8 cellular contexts compared by ENCODE assay signal in the genomic region with DNA sequence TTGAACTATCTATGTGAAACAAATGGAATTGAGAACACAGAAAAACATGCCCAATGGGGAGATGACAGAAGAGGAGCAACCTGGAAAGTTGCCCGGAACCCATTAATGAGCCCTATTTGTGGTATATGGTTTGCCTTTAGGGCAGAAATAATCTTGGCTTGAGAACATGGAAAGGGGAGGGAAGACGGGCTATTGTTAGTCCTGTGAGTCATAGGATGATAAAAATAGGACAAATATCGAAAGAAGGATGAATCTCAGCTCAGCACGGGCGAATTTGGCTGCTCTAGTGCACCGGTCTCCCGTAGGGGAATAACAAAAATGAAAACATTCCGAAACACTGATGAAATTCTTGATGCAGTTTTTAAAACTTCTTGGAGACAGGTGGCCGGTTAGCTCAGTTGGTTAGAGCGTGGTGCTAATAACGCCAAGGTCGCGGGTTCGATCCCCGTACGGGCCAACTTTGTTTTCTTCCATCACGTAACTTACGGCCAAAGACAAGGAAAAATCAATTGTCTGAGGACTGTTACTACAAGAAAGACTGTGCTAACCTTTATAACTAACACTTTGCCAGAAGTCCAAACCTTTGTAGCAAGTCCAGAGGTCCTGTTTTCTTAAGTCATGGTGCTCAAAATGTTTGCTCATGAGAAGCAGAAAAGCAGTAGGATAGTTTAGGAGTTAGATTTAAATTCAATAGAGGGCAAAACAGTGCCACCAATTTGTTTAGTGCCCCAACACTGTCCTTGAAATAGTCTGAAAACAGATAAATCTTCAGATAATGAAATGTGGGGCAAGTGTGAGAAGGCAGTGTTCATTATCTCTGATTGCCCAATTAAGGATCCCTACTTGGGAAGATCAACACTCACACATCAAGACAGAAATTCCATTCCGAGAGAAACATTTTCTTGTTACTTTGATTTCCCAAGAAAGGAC. TPM values are rescaled to one million over a fixed set of nuclear protein-coding genes. Genes with fewer than 3 reads are reported as not detected.
DNase-seq lines count a peak whose midpoint lies in the region; ATAC-seq and TF ChIP-seq lines count a peak whose summit lies in the region.

No MANE protein-coding gene starts in this region.

- H3K27me3 ChIP-seq in CD8-positive, alpha-beta T cell (ENCODE audit: insufficient read depth, low read length) = no peaks in the 10 kb centered on the region
- no peaks in the 10 kb centered on the region for H3K27me3 ChIP-seq in testis

- POLR2A ChIA-PET in CD8-positive, alpha-beta T cell (lab: Charles Lee) = interaction anchor here (0.6 to 4.0 kb wide), 18 partner anchors 14 to 1255 kb away, joined by 3 to 54 read pairs (median 4); a partner anchor contains a TSS
- POLR2A ChIA-PET in RWPE1 (lab: Yijun Ruan, JAX; ENCODE audit: low non-redundant PET) = no interaction called here

- H3K4me3 ChIP-seq in CD8-positive, alpha-beta T cell (ENCODE audit: low read depth, low read length) = peak overlapping the region; percentile 64
- peak overlapping the region; percentile 53 to 75 for H3K4me3 ChIP-seq in testis

- no peak for TF ChIP-seq CTCF in CD8-positive, alpha-beta T cell (IDR thresholded peaks at IDR 0.05)
- no peak for TF ChIP-seq CTCF in RWPE1 (conservative IDR thresholded peaks at IDR 0.05; ENCODE audit: low read depth)
- TF ChIP-seq CTCF in testis (IDR thresholded peaks at IDR 0.05) = no peak

- H3K9me3 ChIP-seq in CD8-positive, alpha-beta T cell (ENCODE audit: low read length) = no peaks in the 10 kb centered on the region
- H3K9me3 ChIP-seq in testis = no peaks in the 10 kb centered on the region

- peak; percentile 35 for ATAC-seq in CD8-positive, alpha-beta T cell
- ATAC-seq in GM21528 (IDR thresholded peaks at IDR 0.05; ENCODE audit: low FRiP score, unreplicated experiment) = peak; percentile 40

- H3K36me3 Mint-ChIP-seq in CD8-positive, alpha-beta T cell = peaks cover 2% of the 10 kb centered on the region

- no peak for TF ChIP-seq POLR2A in testis (IDR thresholded peaks at IDR 0.05)

- no peaks in the 10 kb centered on the region for H3K36me3 ChIP-seq in CD8-positive, alpha-beta T cell (ENCODE audit: insufficient read depth, low read length)
- H3K36me3 ChIP-seq in testis (ENCODE audit: low read depth, missing control alignments) = no peaks in the 10 kb centered on the region

- peak; percentile 51 to 84 (median 66) for DNase-seq in CD8-positive, alpha-beta T cell
- DNase-seq in LoVo (ENCODE audit: low spot score) = peak; percentile 73
- DNase-seq in RWPE1 (ENCODE audit: low spot score) = peak; percentile 84
- peak; percentile 53 for DNase-seq in activated effector memory CD4-positive, alpha-beta T cell treated with Interleukin-2 at 50 U/mL for 16 hours
- DNase-seq in foreskin melanocyte = peak; percentile 96
- DNase-seq in nucleus accumbens (lab: John Stamatoyannopoulos, UW) = peak in 46 of 56 donors; percentile 10 to 83 (median 47)
- DNase-seq in testis = peak; percentile 79

- no peaks in the 10 kb centered on the region for H3K9me3 Mint-ChIP-seq in CD8-positive, alpha-beta T cell

- CTCF ChIA-PET in CD8-positive, alpha-beta T cell (lab: Charles Lee) = interaction anchor here (0.6 to 2.8 kb wide), 7 partner anchors 15 to 601 kb away, joined by 3 to 17 read pairs (median 8); a partner anchor contains a TSS
- CTCF ChIA-PET in RWPE1 (lab: Yijun Ruan, JAX) = interaction anchor here (0.6 kb wide), 1 partner anchor 1109 kb away, joined by 4 read pairs; no protein-coding TSS in a partner anchor

- 0 to 1% methylated on average over 19 of the region's 19 CpGs for WGBS in testis, 2 donors

- H3K27me3 Mint-ChIP-seq in CD8-positive, alpha-beta T cell (ENCODE audit: low read depth) = no peaks in the 10 kb centered on the region

- H3K27ac Mint-ChIP-seq in CD8-positive, alpha-beta T cell = no peak overlapping the region

- peaks cover 21% of the 10 kb centered on the region for H3K4me1 Mint-ChIP-seq in CD8-positive, alpha-beta T cell (ENCODE audit: low read depth)

- no peak overlapping the region for H3K4me3 Mint-ChIP-seq in CD8-positive, alpha-beta T cell

- peak overlapping the region; percentile 17 for H3K27ac ChIP-seq in CD8-positive, alpha-beta T cell (ENCODE audit: low read depth, low read length)
- H3K27ac ChIP-seq in RWPE1 = no peak overlapping the region
- peak overlapping the region; percentile 85 to 90 for H3K27ac ChIP-seq in testis

- intact Hi-C loops in CD8-positive, alpha-beta T cell (cut with DNase I, micrococcal nuclease) = loop anchor here (1.0 to 10.0 kb wide), 10 partner anchors 14 to 918 kb away; a partner anchor contains a TSS
- intact Hi-C loops in testis (cut with DNase I; ENCODE audit: low total_unique reads) = no loop called here

- H3K4me1 ChIP-seq in CD8-positive, alpha-beta T cell (ENCODE audit: insufficient read depth, low read length) = peaks cover 28% of the 10 kb centered on the region
- peaks cover 13% of the 10 kb centered on the region for H3K4me1 ChIP-seq in testis

RNA-seq across cellular contexts. Expression of a gene that starts 15.8 kb away (rescaled TPM):
- total RNA-seq in CD8-positive, alpha-beta T cell = 10 to 100 TPM; 24.8 to 33.7 TPM
- 10 to 100 TPM; 69.4 to 74.8 TPM for total RNA-seq in testis
- polyA plus RNA-seq in testis (ENCODE audit: insufficient read depth, low read depth, low replicate concordance) = 72.2 TPM

RNA-seq across cellular contexts. Expression of a gene that starts 42.7 kb away (rescaled TPM):
- 10 to 100 TPM; 42.5 to 44.2 TPM for total RNA-seq in CD8-positive, alpha-beta T cell
- total RNA-seq in testis = 10 to 100 TPM; 18.9 to 23.6 TPM
- polyA plus RNA-seq in testis (ENCODE audit: insufficient read depth, low read depth, low replicate concordance) = 17.0 TPM

RNA-seq across cellular contexts. Expression of a gene that starts 53.9 kb away (rescaled TPM):
- total RNA-seq in CD8-positive, alpha-beta T cell = not detected
- under 1 TPM; 0.31 TPM for total RNA-seq in testis
- polyA plus RNA-seq in testis (ENCODE audit: insufficient read depth, low read depth, low replicate concordance) = 0.30 TPM
